In genomic region chr9:68898781-68899439, GRCh38 we compare ENCODE assay signal across 1 cellular context.
TF ChIP-seq lines count a peak whose summit lies in the region.

No MANE protein-coding gene starts in this region.

TF ChIP-seq in IMR-90, 13 proteins besides CTCF, POLR2A, EP300 and RAD21 (continued from another document):
- TF ChIP-seq USF2 (IDR thresholded peaks at IDR 0.05; ENCODE audit: low read depth, low read length) (no peak), SMC3 (IDR thresholded peaks at IDR 0.05; ENCODE audit: low read depth, low read length) (no peak), MAZ (IDR thresholded peaks at IDR 0.05; ENCODE audit: borderline replicate concordance, low read depth, low read length) (no peak), CHD1 (IDR thresholded peaks at IDR 0.05; ENCODE audit: low read depth, low read length) (no peak), RFX5 (IDR thresholded peaks at IDR 0.05; ENCODE audit: low read depth, low read length) (no peak), FOS (IDR thresholded peaks at IDR 0.05; ENCODE audit: low read depth, low read length) (no peak), MAFK (IDR thresholded peaks at IDR 0.05; ENCODE audit: low read depth, low read length) (no peak), RCOR1 (IDR thresholded peaks at IDR 0.05; ENCODE audit: insufficient replicate concordance, low read length) (no peak)
